8 cellular contexts compared by ENCODE assay signal in genomic region chr19:33778089-33778791, GRCh38. TPM values are rescaled to one million over a fixed set of nuclear protein-coding genes. Genes with fewer than 3 reads are reported as not detected.
DNase-seq lines count a peak whose midpoint lies in the region; TF ChIP-seq lines count a peak whose summit lies in the region.

No MANE protein-coding gene starts in this region.

- H3K9me3 ChIP-seq in GM23248 (ENCODE audit: low read depth) (no peaks in the 10 kb centered on the region), Loucy (ENCODE audit: insufficient read depth, low read depth, low read length) (no peaks in the 10 kb centered on the region), SK-N-SH (no peaks in the 10 kb centered on the region), uterus (no peaks in the 10 kb centered on the region)

- no peak overlapping the region for H3K27ac ChIP-seq in GM23248
- no peak overlapping the region for H3K27ac ChIP-seq in SK-N-SH (ENCODE audit: low read depth in 2 of 2, low read length in 1 of 2)
- H3K27ac ChIP-seq in uterus = no peak overlapping the region

- H3K9me3 Mint-ChIP-seq in activated naive CD4-positive, alpha-beta T cell treated with anti-CD3 and anti-CD28 coated beads for 36 hours = no peaks in the 10 kb centered on the region

- H3K27me3 ChIP-seq in GM23248 (replicated peaks; ENCODE audit: insufficient read depth) (peaks cover 19% of the 10 kb centered on the region; the same call in 1 of the 2 replicates), Loucy (ENCODE audit: insufficient read depth, low read length, poor library complexity, severe bottlenecking) (no peaks in the 10 kb centered on the region), SK-N-SH (ENCODE audit: insufficient read depth) (no peaks in the 10 kb centered on the region; the same call in 1 of the 2 replicates), uterus (peaks cover 0 to 4% of the 10 kb centered on the region in 2 donors)

- no peak overlapping the region for H2AFZ ChIP-seq in GM23248
- H2AFZ ChIP-seq in Loucy (ENCODE audit: low read length) = no peak overlapping the region; the same call in 1 of the 2 replicates
- 0 out of 2 replicates have a peak overlapping the region, but pooled peaks have one; percentile 79 for H2AFZ ChIP-seq in SK-N-SH (ENCODE audit: low read depth)

- H3F3A ChIP-seq in GM23248 (ENCODE audit: insufficient read depth) = no peaks in the 10 kb centered on the region
- H3F3A ChIP-seq in Loucy (ENCODE audit: low read depth) = no peaks in the 10 kb centered on the region
- no peaks in the 10 kb centered on the region for H3F3A ChIP-seq in SK-N-SH (replicated peaks; ENCODE audit: insufficient read depth)

- TF ChIP-seq CTCF in Loucy (conservative IDR thresholded peaks at IDR 0.05; ENCODE audit: low read length) (peak; percentile 99), SK-N-SH (IDR thresholded peaks at IDR 0.05) (peak; percentile 97), uterus (IDR thresholded peaks at IDR 0.05) (peak; percentile 99 to 100 (median 100))

- CTCF ChIA-PET in SK-N-SH (lab: Yijun Ruan, JAX) = interaction anchor here (0.6 to 5.8 kb wide), 183 partner anchors 9 to 1102 kb away, joined by 3 to 336 read pairs (median 5); partner anchors contain the start of genes CEBPA, KCTD15 and LSM14A
- CTCF ChIA-PET in activated naive CD4-positive, alpha-beta T cell treated with anti-CD3 and anti-CD28 coated beads for 36 hours (lab: Charles Lee) = interaction anchor here (0.5 to 3.4 kb wide), 46 partner anchors 9 to 1130 kb away, joined by 3 to 47 read pairs (median 4); partner anchors contain the start of gene KCTD15

- peak in 1 of 2 donors; percentile 50 for TF ChIP-seq POLR2A in uterus (IDR thresholded peaks at IDR 0.05)

- peaks cover 25% of the 10 kb centered on the region for H3K27me3 Mint-ChIP-seq in activated naive CD4-positive, alpha-beta T cell treated with anti-CD3 and anti-CD28 coated beads for 36 hours (ENCODE audit: low read depth)

- peak; percentile 99 for TF ChIP-seq RAD21 in SK-N-SH (IDR thresholded peaks at IDR 0.05; ENCODE audit: low read length)

- peaks cover 15% of the 10 kb centered on the region for H3K4me1 ChIP-seq in GM23248 (ENCODE audit: insufficient read depth)
- H3K4me1 ChIP-seq in Loucy (ENCODE audit: insufficient read depth, low read length, poor library complexity, severe bottlenecking) = no peaks in the 10 kb centered on the region
- H3K4me1 ChIP-seq in SK-N-SH (ENCODE audit: control insufficient read depth in 1 of 2, insufficient read depth in 2 of 2, low read depth in 1 of 2, low read length in 1 of 2) = peaks cover 0 to 21% of the 10 kb centered on the region in 2 experiments; a peak in 1 of 4 replicates
- H3K4me1 ChIP-seq in uterus = no peaks in the 10 kb centered on the region

- no peak for TF ChIP-seq EP300 in SK-N-SH (IDR thresholded peaks at IDR 0.05; ENCODE audit: borderline replicate concordance in 1 of 2, low read depth in 1 of 2, low read length in 1 of 2)

- 21 to 24% methylated on average over 33 to 35 of the region's 49 CpGs for WGBS in GM23248 (ENCODE audit: low coverage in 1 of 2, low lambda C conversion rate in 2 of 2, missing lambda C conversion rate in 2 of 2), 2 experiments
- WGBS in SK-N-SH (ENCODE audit: low lambda C conversion rate) = 16% methylated on average over 24 of the region's 49 CpGs

- no peaks in the 10 kb centered on the region for H3K36me3 Mint-ChIP-seq in activated naive CD4-positive, alpha-beta T cell treated with anti-CD3 and anti-CD28 coated beads for 36 hours (ENCODE audit: low read depth)

- in situ Hi-C loops in GM23248 (cut with MboI) = loop anchor here (10.0 to 25.0 kb wide), 2 partner anchors 317 to 559 kb away; no protein-coding TSS in a partner anchor

- H3K4me2 ChIP-seq in GM23248 (ENCODE audit: unreplicated experiment) (no peak overlapping the region), Loucy (ENCODE audit: low read depth, low read length, poor library complexity, severe bottlenecking) (no peak overlapping the region), SK-N-SH (peak overlapping the region; percentile 84)

- H3K79me2 ChIP-seq in GM23248 (ENCODE audit: insufficient read depth) (no peaks in the 10 kb centered on the region), Loucy (ENCODE audit: insufficient read depth, low read length) (no peaks in the 10 kb centered on the region), SK-N-SH (ENCODE audit: insufficient read depth) (no peaks in the 10 kb centered on the region)

- no peak overlapping the region for H3K4me3 Mint-ChIP-seq in activated naive CD4-positive, alpha-beta T cell treated with anti-CD3 and anti-CD28 coated beads for 36 hours

- H3K27ac Mint-ChIP-seq in activated naive CD4-positive, alpha-beta T cell treated with anti-CD3 and anti-CD28 coated beads for 36 hours = no peak overlapping the region

- POLR2A ChIA-PET in SK-N-SH (lab: Yijun Ruan, JAX) = interaction anchor here (0.8 to 1.5 kb wide), 3 partner anchors 18 to 394 kb away, joined by 5 to 7 read pairs (median 5); partner anchors contain the start of genes KCTD15 and LSM14A

- H3K9me2 ChIP-seq in GM23248 (ENCODE audit: insufficient read depth) (no peaks in the 10 kb centered on the region), Loucy (replicated peaks; ENCODE audit: low read depth, low read length) (no peaks in the 10 kb centered on the region), SK-N-SH (no peaks in the 10 kb centered on the region)

- H3K4me3 ChIP-seq in GM23248 (no peak overlapping the region), Loucy (ENCODE audit: low read length, poor library complexity, severe bottlenecking) (no peak overlapping the region), SK-N-SH (ENCODE audit: low read depth in 2 of 2, low read length in 1 of 2) (peak overlapping the region in 1 of 2 experiments; percentile 53; a peak in 2 of 4 replicates), uterus (no peak overlapping the region)

- H4K20me1 ChIP-seq in GM23248 (ENCODE audit: insufficient read depth) (no peaks in the 10 kb centered on the region), Loucy (ENCODE audit: insufficient read depth, low read length, poor library complexity, severe bottlenecking) (no peaks in the 10 kb centered on the region), SK-N-SH (ENCODE audit: insufficient read depth) (no peaks in the 10 kb centered on the region)

- intact Hi-C loops in activated naive CD4-positive, alpha-beta T cell treated with anti-CD3 and anti-CD28 coated beads for 36 hours (cut with micrococcal nuclease) = loop anchor here (1.0 kb wide), 3 partner anchors 220 to 367 kb away; no protein-coding TSS in a partner anchor
- intact Hi-C loops in head of caudate nucleus (cut with DNase I) = loop anchor here (5.0 kb wide), 1 partner anchor 319 kb away; no protein-coding TSS in a partner anchor
- intact Hi-C loops in posterior cingulate gyrus (cut with DNase I) = loop anchor here (1.0 to 10.0 kb wide), 4 partner anchors 219 to 937 kb away; no protein-coding TSS in a partner anchor
- intact Hi-C loops in uterus (cut with DNase I; ENCODE audit: low total_unique reads) = loop anchor here (5.0 to 10.0 kb wide), 2 partner anchors 363 to 369 kb away; no protein-coding TSS in a partner anchor

- H3K9ac ChIP-seq in GM23248 (no peak overlapping the region), Loucy (ENCODE audit: low read depth, low read length, poor library complexity, severe bottlenecking) (no peak overlapping the region), SK-N-SH (no peak overlapping the region)

- DNase-seq in DMS79 (lab: John Stamatoyannopoulos, UW) (peak; percentile 11), GM23248 (peak; percentile 85), SK-N-SH (peak; percentile 98), head of caudate nucleus (peak; percentile 51 to 93 (median 86)), posterior cingulate gyrus (peak; percentile 64 to 98 (median 86)), uterus (peak; percentile 67 to 85)
- DNase-seq in activated naive CD4-positive, alpha-beta T cell treated with anti-CD3 and anti-CD28 coated beads for 36 hours = peak; percentile 86

- no peaks in the 10 kb centered on the region for H3K36me3 ChIP-seq in GM23248 (ENCODE audit: low read depth)
- no peaks in the 10 kb centered on the region for H3K36me3 ChIP-seq in Loucy (ENCODE audit: insufficient read depth, low read length)
- H3K36me3 ChIP-seq in SK-N-SH (replicated peaks in 1 of 2; ENCODE audit: control insufficient read depth in 1 of 2, insufficient read depth in 2 of 2, low read length in 1 of 2) = no peaks in the 10 kb centered on the region
- no peaks in the 10 kb centered on the region for H3K36me3 ChIP-seq in uterus

- H3K4me1 Mint-ChIP-seq in activated naive CD4-positive, alpha-beta T cell treated with anti-CD3 and anti-CD28 coated beads for 36 hours (ENCODE audit: low read depth) = peaks cover 5% of the 10 kb centered on the region

TF ChIP-seq in SK-N-SH, 30 proteins besides CTCF, POLR2A, EP300 and RAD21:
- TF ChIP-seq MXI1 (IDR thresholded peaks at IDR 0.05; ENCODE audit: low read depth, low read length) (peak; percentile 52; the same call in 1 of the 2 replicates), CHD2 (IDR thresholded peaks at IDR 0.05; ENCODE audit: low read length, partially characterized antibody) (peak; percentile 62), NRF1 (IDR thresholded peaks at IDR 0.05; ENCODE audit: low read depth, low read length) (peak; percentile 22; the same call in 1 of the 2 replicates), SMC3 (IDR thresholded peaks at IDR 0.05; ENCODE audit: low read depth, low read length) (peak; percentile 99), JUND (IDR thresholded peaks at IDR 0.05) (no peak), RCOR1 (IDR thresholded peaks at IDR 0.05; ENCODE audit: low read length) (peak; percentile 52; the same call in 1 of the 2 replicates)
TF ChIP-seq in SK-N-SH: peak in this region for 5.

RNA-seq across cellular contexts. Expression of gene KCTD15, which starts 18.4 kb away (rescaled TPM):
- total RNA-seq in GM23248 (2014; rRNA removed; shearing (Covaris generic)) = 105 and 117 TPM in 2 replicates
- polyA plus RNA-seq in GM23248 (2016; fragmentation: Nextera tagmentation; extraction: Ambion mirVana) = 7.5 and 8.1 TPM in 2 replicates
- 15.5 and 21.6 TPM in 2 replicates for polyA plus RNA-seq in SK-N-SH (2012; rRNA removed)
- 7.5 and 12.8 TPM in 2 replicates for polyA plus RNA-seq in SK-N-SH (2012; cell fraction: cytosol; rRNA removed)
- polyA plus RNA-seq in SK-N-SH (2012; cell fraction: nucleus; rRNA removed) = 53.1 and 59.3 TPM in 2 replicates
- total RNA-seq in activated naive CD4-positive, alpha-beta T cell treated with anti-CD3 and anti-CD28 coated beads for 36 hours = 1 to 10 TPM; 5.0 to 6.2 TPM
- total RNA-seq in uterus = 100 to 1,000 TPM in 1 of 4 donors, 10 to 100 TPM in 3; 23.8 to 149 (median 51.8) TPM

Comparison
In these comparisons a context has a peak if more than half of its experiments do, and no peak if none do; other contexts are left out.
1. DNase-seq: peak in every context shown above with its lines; median percentile 98 in SK-N-SH; 86 in activated naive CD4-positive, alpha-beta T cell treated with anti-CD3 and anti-CD28 coated beads for 36 hours; 86 in head of caudate nucleus; 86 in posterior cingulate gyrus; 85 in GM23248; 76 in uterus; 11 in DMS79.